In genomic region chr21:15795533-15795932, GRCh38 we compare ENCODE assay signal across 19 cellular contexts.
DNase-seq lines count a peak whose midpoint lies in the region; ATAC-seq and TF ChIP-seq lines count a peak whose summit lies in the region.
"Had no signal": no experiment of that assay in that cellular context is flagged by ENCODE, and none has a peak within 500 bp of the region (broad histone marks: within the 10 kb centered on the region; RNA-seq: fewer than 3 reads in every experiment).

No MANE protein-coding gene starts in this region.

- peaks cover 24% of the 10 kb centered on the region for H3K36me3 Mint-ChIP-seq in activated naive CD4-positive, alpha-beta T cell treated with anti-CD3 and anti-CD28 coated beads, Interleukin-2, amount 50 U/mL, for 24 hours
- peaks cover 7% of the 10 kb centered on the region for H3K36me3 Mint-ChIP-seq in activated naive CD4-positive, alpha-beta T cell treated with anti-CD3 and anti-CD28 coated beads for 36 hours (ENCODE audit: low read depth)
- no peaks in the 10 kb centered on the region for H3K36me3 Mint-ChIP-seq in GM23338 (ENCODE audit: low read depth)
- peaks cover 26% of the 10 kb centered on the region for H3K36me3 Mint-ChIP-seq in activated naive CD8-positive, alpha-beta T cell
- peaks cover 35% of the 10 kb centered on the region for H3K36me3 Mint-ChIP-seq in stimulated activated naive CD8-positive, alpha-beta T cell treated with anti-CD3 and anti-CD28 coated beads, Interleukin-15, Interleukin-2, amounts not matched to agents 100 ng/mL and 50 ng/mL, for 24 hours (ENCODE audit: low read depth)

- H3F3A ChIP-seq in GM23338 (replicated peaks; ENCODE audit: low read depth): no peaks in the 10 kb centered on the region

- DNase-seq in activated naive CD4-positive, alpha-beta T cell treated with anti-CD3 and anti-CD28 coated beads for 36 hours: no peak
- no peak for DNase-seq in GM23338 (ENCODE audit: low spot score)
- no peak for DNase-seq in stimulated activated CD8-positive, alpha-beta memory T cell treated with anti-CD3 and anti-CD28 coated beads, Interleukin-4, amount 100 ng/mL, for 48 hours
- DNase-seq: DMS79 treated with DMSO at 0.1 percent for 48 hours, GDM1, GOT3, KBM-7, NCI-H1417 treated with DMSO at 0.1 percent for 48 hours, NCI-H1930, NCI-H2171 treated with DMSO at 0.1 percent for 48 hours, NCI-H774, PC-3 had no signal

- no peaks in the 10 kb centered on the region for H3K27me3 Mint-ChIP-seq in activated naive CD4-positive, alpha-beta T cell treated with anti-CD3 and anti-CD28 coated beads, Interleukin-2, amount 50 U/mL, for 24 hours
- no peaks in the 10 kb centered on the region for H3K27me3 Mint-ChIP-seq in activated naive CD4-positive, alpha-beta T cell treated with anti-CD3 and anti-CD28 coated beads for 36 hours (ENCODE audit: low read depth)
- no peaks in the 10 kb centered on the region for H3K27me3 Mint-ChIP-seq in GM23338 (ENCODE audit: insufficient read depth, low read depth, poor library complexity)
- H3K27me3 Mint-ChIP-seq in activated naive CD8-positive, alpha-beta T cell: no peaks in the 10 kb centered on the region
- no peaks in the 10 kb centered on the region for H3K27me3 Mint-ChIP-seq in stimulated activated naive CD8-positive, alpha-beta T cell treated with anti-CD3 and anti-CD28 coated beads, Interleukin-15, Interleukin-2, amounts not matched to agents 100 ng/mL and 50 ng/mL, for 24 hours

- H3K79me2 ChIP-seq in GM23338 (replicated peaks; ENCODE audit: insufficient read depth): peaks cover 4% of the 10 kb centered on the region; the same call in 1 of the 2 replicates

- no peaks in the 10 kb centered on the region for H4K20me1 ChIP-seq in GM23338 (replicated peaks; ENCODE audit: insufficient read depth)

- H3K27me3 ChIP-seq in GM23338 (ENCODE audit: insufficient read depth): no peaks in the 10 kb centered on the region

- H3K9me3 Mint-ChIP-seq in activated naive CD4-positive, alpha-beta T cell treated with anti-CD3 and anti-CD28 coated beads, Interleukin-2, amount 50 U/mL, for 24 hours: no peaks in the 10 kb centered on the region
- H3K9me3 Mint-ChIP-seq in activated naive CD4-positive, alpha-beta T cell treated with anti-CD3 and anti-CD28 coated beads for 36 hours: no peaks in the 10 kb centered on the region
- no peaks in the 10 kb centered on the region for H3K9me3 Mint-ChIP-seq in GM23338
- no peaks in the 10 kb centered on the region for H3K9me3 Mint-ChIP-seq in activated naive CD8-positive, alpha-beta T cell (ENCODE audit: low read depth)
- no peaks in the 10 kb centered on the region for H3K9me3 Mint-ChIP-seq in stimulated activated naive CD8-positive, alpha-beta T cell treated with anti-CD3 and anti-CD28 coated beads, Interleukin-15, Interleukin-2, amounts not matched to agents 100 ng/mL and 50 ng/mL, for 24 hours

- peaks cover 72% of the 10 kb centered on the region for H3K4me1 Mint-ChIP-seq in activated naive CD4-positive, alpha-beta T cell treated with anti-CD3 and anti-CD28 coated beads, Interleukin-2, amount 50 U/mL, for 24 hours
- peaks cover 45% of the 10 kb centered on the region for H3K4me1 Mint-ChIP-seq in activated naive CD4-positive, alpha-beta T cell treated with anti-CD3 and anti-CD28 coated beads for 36 hours (ENCODE audit: low read depth)
- H3K4me1 Mint-ChIP-seq in GM23338: peaks cover 12% of the 10 kb centered on the region
- peaks cover 60% of the 10 kb centered on the region for H3K4me1 Mint-ChIP-seq in activated naive CD8-positive, alpha-beta T cell (ENCODE audit: low read depth)
- peaks cover 45% of the 10 kb centered on the region for H3K4me1 Mint-ChIP-seq in stimulated activated naive CD8-positive, alpha-beta T cell treated with anti-CD3 and anti-CD28 coated beads, Interleukin-15, Interleukin-2, amounts not matched to agents 100 ng/mL and 50 ng/mL, for 24 hours (ENCODE audit: low read depth)

- no peaks in the 10 kb centered on the region for H3K36me3 ChIP-seq in GM23338 (ENCODE audit: insufficient read depth)

- peak overlapping the region; percentile 41 for H3K4me3 Mint-ChIP-seq in activated naive CD4-positive, alpha-beta T cell treated with anti-CD3 and anti-CD28 coated beads, Interleukin-2, amount 50 U/mL, for 24 hours
- no peak overlapping the region for H3K4me3 Mint-ChIP-seq in activated naive CD4-positive, alpha-beta T cell treated with anti-CD3 and anti-CD28 coated beads for 36 hours
- no peak overlapping the region for H3K4me3 Mint-ChIP-seq in GM23338
- H3K4me3 Mint-ChIP-seq in activated naive CD8-positive, alpha-beta T cell: no peak overlapping the region
- no peak overlapping the region for H3K4me3 Mint-ChIP-seq in stimulated activated naive CD8-positive, alpha-beta T cell treated with anti-CD3 and anti-CD28 coated beads, Interleukin-15, Interleukin-2, amounts not matched to agents 100 ng/mL and 50 ng/mL, for 24 hours

- TF ChIP-seq CTCF in GM23338 (conservative IDR thresholded peaks at IDR 0.05; ENCODE audit: low read depth in 2 of 2): no peak

- peak overlapping the region; percentile 37 for H3K27ac Mint-ChIP-seq in activated naive CD4-positive, alpha-beta T cell treated with anti-CD3 and anti-CD28 coated beads, Interleukin-2, amount 50 U/mL, for 24 hours
- no peak overlapping the region for H3K27ac Mint-ChIP-seq in activated naive CD4-positive, alpha-beta T cell treated with anti-CD3 and anti-CD28 coated beads for 36 hours
- H3K27ac Mint-ChIP-seq in GM23338: peak overlapping the region; percentile 47; the same call in 1 of the 2 replicates
- H3K27ac Mint-ChIP-seq in activated naive CD8-positive, alpha-beta T cell: peak overlapping the region; percentile 23
- peak overlapping the region; percentile 23 for H3K27ac Mint-ChIP-seq in stimulated activated naive CD8-positive, alpha-beta T cell treated with anti-CD3 and anti-CD28 coated beads, Interleukin-15, Interleukin-2, amounts not matched to agents 100 ng/mL and 50 ng/mL, for 24 hours

- H2AFZ ChIP-seq in GM23338: no peak overlapping the region

- CTCF ChIA-PET in activated naive CD4-positive, alpha-beta T cell treated with anti-CD3 and anti-CD28 coated beads for 36 hours (lab: Charles Lee): no interaction called here

- no peak overlapping the region for H3K4me3 ChIP-seq in GM23338
- H3K4me3 ChIP-seq: GM12878 had no signal

- H3K9me2 ChIP-seq in GM23338 (ENCODE audit: insufficient read depth): no peaks in the 10 kb centered on the region

- ATAC-seq in GM23338 (no peak), GM21367 (IDR thresholded peaks at IDR 0.05; ENCODE audit: unreplicated experiment) (no peak), HG03460 (IDR thresholded peaks at IDR 0.05; ENCODE audit: unreplicated experiment) (no peak)
- ATAC-seq: GM12878, PC-3 had no signal

- no peak overlapping the region for H3K4me2 ChIP-seq in GM23338

- intact Hi-C loops in activated naive CD4-positive, alpha-beta T cell treated with anti-CD3 and anti-CD28 coated beads for 36 hours (cut with micrococcal nuclease): loop anchor here (2.0 kb wide), 2 partner anchors 31 to 63 kb away; no protein-coding TSS in a partner anchor

- no peak overlapping the region for H3K27ac ChIP-seq in GM23338 (ENCODE audit: low read depth)
- H3K27ac ChIP-seq: RWPE1 had no signal

- H3K4me1 ChIP-seq in GM23338 (ENCODE audit: insufficient read depth): no peaks in the 10 kb centered on the region

TF ChIP-seq in GM23338, 12 proteins besides CTCF, POLR2A, EP300 and RAD21 (continues in another document):
- TF ChIP-seq EZH2 (IDR thresholded peaks at IDR 0.05; ENCODE audit: low read depth, unreplicated experiment) (no peak), ZNF114 (CRISPR knock-in tag; IDR thresholded peaks at IDR 0.05) (no peak), POLR2AphosphoS5 (IDR thresholded peaks at IDR 0.05; ENCODE audit: low read depth) (no peak), ZNF331 (CRISPR knock-in tag; IDR thresholded peaks at IDR 0.05; ENCODE audit: low read depth) (no peak), STAT1 (IDR thresholded peaks at IDR 0.05; ENCODE audit: unreplicated experiment) (no peak), ETS1 (IDR thresholded peaks at IDR 0.05) (no peak), EZH2phosphoT487 (IDR thresholded peaks at IDR 0.05; ENCODE audit: unreplicated experiment) (no peak), CREB1 (CRISPR knock-in tag; IDR thresholded peaks at IDR 0.05; ENCODE audit: low read depth) (no peak), JUNB (IDR thresholded peaks at IDR 0.05; ENCODE audit: unreplicated experiment) (no peak), NANOG (IDR thresholded peaks at IDR 0.05; ENCODE audit: borderline replicate concordance) (no peak)
- TF ChIP-seq, protein P1, sequence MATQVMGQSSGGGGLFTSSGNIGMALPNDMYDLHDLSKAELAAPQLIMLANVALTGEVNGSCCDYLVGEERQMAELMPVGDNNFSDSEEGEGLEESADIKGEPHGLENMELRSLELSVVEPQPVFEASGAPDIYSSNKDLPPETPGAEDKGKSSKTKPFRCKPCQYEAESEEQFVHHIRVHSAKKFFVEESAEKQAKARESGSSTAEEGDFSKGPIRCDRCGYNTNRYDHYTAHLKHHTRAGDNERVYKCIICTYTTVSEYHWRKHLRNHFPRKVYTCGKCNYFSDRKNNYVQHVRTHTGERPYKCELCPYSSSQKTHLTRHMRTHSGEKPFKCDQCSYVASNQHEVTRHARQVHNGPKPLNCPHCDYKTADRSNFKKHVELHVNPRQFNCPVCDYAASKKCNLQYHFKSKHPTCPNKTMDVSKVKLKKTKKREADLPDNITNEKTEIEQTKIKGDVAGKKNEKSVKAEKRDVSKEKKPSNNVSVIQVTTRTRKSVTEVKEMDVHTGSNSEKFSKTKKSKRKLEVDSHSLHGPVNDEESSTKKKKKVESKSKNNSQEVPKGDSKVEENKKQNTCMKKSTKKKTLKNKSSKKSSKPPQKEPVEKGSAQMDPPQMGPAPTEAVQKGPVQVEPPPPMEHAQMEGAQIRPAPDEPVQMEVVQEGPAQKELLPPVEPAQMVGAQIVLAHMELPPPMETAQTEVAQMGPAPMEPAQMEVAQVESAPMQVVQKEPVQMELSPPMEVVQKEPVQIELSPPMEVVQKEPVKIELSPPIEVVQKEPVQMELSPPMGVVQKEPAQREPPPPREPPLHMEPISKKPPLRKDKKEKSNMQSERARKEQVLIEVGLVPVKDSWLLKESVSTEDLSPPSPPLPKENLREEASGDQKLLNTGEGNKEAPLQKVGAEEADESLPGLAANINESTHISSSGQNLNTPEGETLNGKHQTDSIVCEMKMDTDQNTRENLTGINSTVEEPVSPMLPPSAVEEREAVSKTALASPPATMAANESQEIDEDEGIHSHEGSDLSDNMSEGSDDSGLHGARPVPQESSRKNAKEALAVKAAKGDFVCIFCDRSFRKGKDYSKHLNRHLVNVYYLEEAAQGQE (IDR thresholded peaks at IDR 0.05; ENCODE audit: unreplicated experiment): no peak
